1 cellular context compared by ENCODE assay signal in genomic region chr21:38350681-38351080, GRCh38.
TF ChIP-seq lines count a peak whose summit lies in the region.

No MANE protein-coding gene starts in this region.

TF ChIP-seq in H1, 55 proteins besides CTCF, POLR2A, EP300 and RAD21 (continued from another document):
- TF ChIP-seq SIRT6 (IDR thresholded peaks at IDR 0.05; ENCODE audit: low read length) (no peak), SAP30 (IDR thresholded peaks at IDR 0.05; ENCODE audit: insufficient read depth, insufficient replicate concordance, low read length) (no peak), MAX (IDR thresholded peaks at IDR 0.05) (no peak), BACH1 (IDR thresholded peaks at IDR 0.05; ENCODE audit: low read length) (no peak), RNF2 (IDR thresholded peaks at IDR 0.05; ENCODE audit: borderline replicate concordance, low read depth, low read length, missing control alignments, poor library complexity, severe bottlenecking) (no peak), EGR1 (IDR thresholded peaks at IDR 0.05; ENCODE audit: borderline replicate concordance, low read depth, low read length) (no peak), TAF7 (optimal IDR thresholded peaks at IDR 0.05; ENCODE audit: borderline replicate concordance, low read depth, low read length) (no peak)
